In genomic region chr1:151990058-151990855, GRCh38 we compare ENCODE assay signal across 10 cellular contexts. TPM values are rescaled to one million over a fixed set of nuclear protein-coding genes. Genes with fewer than 3 reads are reported as not detected.
DNase-seq lines count a peak whose midpoint lies in the region; ATAC-seq and TF ChIP-seq lines count a peak whose summit lies in the region.
"Had no signal": no experiment of that assay in that cellular context is flagged by ENCODE, and none has a peak within 500 bp of the region (broad histone marks: within the 10 kb centered on the region; RNA-seq: fewer than 3 reads in every experiment).

No MANE protein-coding gene starts in this region.

- no peaks in the 10 kb centered on the region for H3K27me3 ChIP-seq in SJSA1 (replicated peaks)
- no peaks in the 10 kb centered on the region for H3K27me3 ChIP-seq in esophagus muscularis mucosa
- H3K27me3 ChIP-seq in skeletal muscle satellite cell (ENCODE audit: control insufficient read depth, insufficient read depth, low read length) = no peaks in the 10 kb centered on the region

- H3K4me3 ChIP-seq in SJSA1 = no peak overlapping the region
- H3K4me3 ChIP-seq in esophagus muscularis mucosa = peak overlapping the region; percentile 23 to 95 (median 82)
- peak overlapping the region; percentile 97 for H3K4me3 ChIP-seq in skeletal muscle satellite cell (ENCODE audit: low read length)

- no peak for TF ChIP-seq CTCF in esophagus muscularis mucosa (IDR thresholded peaks at IDR 0.05)

- H3K9ac ChIP-seq in skeletal muscle satellite cell (ENCODE audit: low read depth, low read length) = peak overlapping the region; percentile 45

- intact Hi-C loops in esophagus muscularis mucosa (cut with DNase I) = no loop called here

- H3K9me3 ChIP-seq in SJSA1 (replicated peaks) (no peaks in the 10 kb centered on the region), esophagus muscularis mucosa (no peaks in the 10 kb centered on the region), skeletal muscle satellite cell (replicated peaks; ENCODE audit: low read length) (no peaks in the 10 kb centered on the region)

- TF ChIP-seq EP300 in esophagus muscularis mucosa (IDR thresholded peaks at IDR 0.05) = no peak

- ATAC-seq in GM18517 (IDR thresholded peaks at IDR 0.05; ENCODE audit: unreplicated experiment) = no peak

- peak overlapping the region; percentile 86 for H3K4me2 ChIP-seq in skeletal muscle satellite cell (ENCODE audit: low read length)

- peaks cover 78% of the 10 kb centered on the region for H3K4me1 ChIP-seq in SJSA1 (replicated peaks)
- peaks cover 77 to 96% (median 91%) of the 10 kb centered on the region in 4 donors for H3K4me1 ChIP-seq in esophagus muscularis mucosa
- peaks cover 63% of the 10 kb centered on the region for H3K4me1 ChIP-seq in skeletal muscle satellite cell (ENCODE audit: control insufficient read depth, insufficient read depth, low read length)

- no peak for TF ChIP-seq POLR2A in esophagus muscularis mucosa (IDR thresholded peaks at IDR 0.05; ENCODE audit: low read depth)

- 49% methylated on average over 5 of the region's 5 CpGs for WGBS in esophagus muscularis mucosa

- H3K36me3 ChIP-seq in SJSA1 (peaks cover 39% of the 10 kb centered on the region), esophagus muscularis mucosa (peaks cover 6 to 20% (median 7%) of the 10 kb centered on the region in 4 donors), skeletal muscle satellite cell (ENCODE audit: insufficient read depth, low read length) (peaks cover 23% of the 10 kb centered on the region)

- peak; percentile 45 for DNase-seq in NCI-H748 (lab: John Stamatoyannopoulos, UW; ENCODE audit: unreplicated experiment)
- no peak for DNase-seq in NCI-H748 treated with DMSO at 0.1 percent for 48 hours (lab: John Stamatoyannopoulos, UW)
- no peak for DNase-seq in SJSA1 (ENCODE audit: low read depth in 1 of 2, low spot score in 2 of 2)
- no peak for DNase-seq in esophagus muscularis mucosa (ENCODE audit: extremely low spot score)
- DNase-seq in hippocampal formation (lab: John Stamatoyannopoulos, UW) = no peak
- no peak for DNase-seq in cortex of kidney (lab: John Stamatoyannopoulos, UW)
- DNase-seq: naive B cell, NCI-H774 had no signal

- H3K27ac ChIP-seq in SJSA1 = peak overlapping the region; percentile 97
- peak overlapping the region; percentile 89 to 99 (median 94) for H3K27ac ChIP-seq in esophagus muscularis mucosa (replicated peaks in 1 of 4)

RNA-seq across cellular contexts. Expression of gene S100A10, which starts 3.4 kb away (rescaled TPM):
- total RNA-seq in SJSA1 (2014; rRNA removed; shearing (Covaris generic)) = 90.2 and 151 TPM in 2 replicates
- 100 to 1,000 TPM in 2 of 4 donors, 10 to 100 TPM in 2; 82.5 to 214 (median 105) TPM for total RNA-seq in esophagus muscularis mucosa
- 143 and 214 TPM in 2 replicates for total RNA-seq in skeletal muscle satellite cell (2012; rRNA removed)

RNA-seq across cellular contexts. Expression of gene S100A11, which starts 46.5 kb away (rescaled TPM):
- total RNA-seq in SJSA1 (2014; rRNA removed; shearing (Covaris generic)) = 228 and 284 TPM in 2 replicates
- 100 to 1,000 TPM in 2 of 4 donors, 10 to 100 TPM in 2; 68.5 to 190 (median 115) TPM for total RNA-seq in esophagus muscularis mucosa
- total RNA-seq in skeletal muscle satellite cell (2012; rRNA removed) = 179 and 194 TPM in 2 replicates
